8 cellular contexts compared by ENCODE assay signal in the genomic region with DNA sequence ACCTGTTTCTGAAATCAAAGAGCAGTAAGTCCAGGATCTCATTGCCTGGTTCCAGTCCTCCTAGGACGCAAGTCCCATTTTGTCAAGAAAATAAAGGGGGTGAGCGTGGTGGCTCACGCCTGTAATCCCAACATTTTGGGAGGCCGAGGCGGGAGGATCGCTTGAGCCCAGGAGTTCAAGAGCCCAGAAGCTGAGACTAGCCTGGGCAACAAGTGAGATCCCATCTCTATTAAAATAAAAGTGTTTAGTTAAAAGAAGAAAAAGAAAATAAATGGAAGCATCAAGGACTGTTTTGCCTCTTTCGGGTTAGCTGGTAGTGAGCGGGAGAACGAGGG. TPM values are rescaled to one million over a fixed set of nuclear protein-coding genes. Genes with fewer than 3 reads are reported as not detected.
A peak's percentile ranks its signal among the peaks of the same experiment; 100 is the strongest.
DNase-seq lines count a peak whose midpoint lies in the region; ATAC-seq and TF ChIP-seq lines count a peak whose summit lies in the region.
"Had no signal": no experiment of that assay in that cellular context is flagged by ENCODE, and none has a peak within 500 bp of the region (broad histone marks: within the 10 kb centered on the region; RNA-seq: fewer than 3 reads in every experiment).

No MANE protein-coding gene starts in this region.

- no peak for ATAC-seq in HCT116
- peak; percentile 8 for ATAC-seq in stimulated activated naive CD8-positive, alpha-beta T cell treated with anti-CD3 and anti-CD28 coated beads, Interleukin-15, amount 100 ng/mL, for 72 hours

- peaks cover 31% of the 10 kb centered on the region for H3K4me1 Mint-ChIP-seq in activated CD4-positive, alpha-beta memory T cell treated with anti-CD3 and anti-CD28 coated beads for 36 hours (ENCODE audit: low read depth)
- peaks cover 33% of the 10 kb centered on the region for H3K4me1 Mint-ChIP-seq in stimulated activated naive CD8-positive, alpha-beta T cell treated with anti-CD3 and anti-CD28 coated beads, Interleukin-15, amount 100 ng/mL, for 72 hours

- H3K27ac Mint-ChIP-seq in activated CD4-positive, alpha-beta memory T cell treated with anti-CD3 and anti-CD28 coated beads for 36 hours = peak overlapping the region; percentile 81
- H3K27ac Mint-ChIP-seq in stimulated activated naive CD8-positive, alpha-beta T cell treated with anti-CD3 and anti-CD28 coated beads, Interleukin-15, amount 100 ng/mL, for 72 hours = peak overlapping the region; percentile 95 to 96

- no peak for TF ChIP-seq CTCF in HCT116 (IDR thresholded peaks at IDR 0.05 in 2 of 3, conservative IDR thresholded peaks at IDR 0.05 in 1 of 3; ENCODE audit: borderline replicate concordance in 1 of 3, insufficient read depth in 1 of 3, low read depth in 2 of 3, low read length in 2 of 3)

- peak overlapping the region; percentile 99 for H3K4me2 ChIP-seq in HCT116 (ENCODE audit: low read length)

- peak overlapping the region; percentile 13; the same call in 1 of the 2 replicates for H3K27ac ChIP-seq in HCT116 (ENCODE audit: low read depth, low read length)

- H3K9me2 ChIP-seq in HCT116 (ENCODE audit: insufficient read depth) = no peaks in the 10 kb centered on the region

- TSS peak; percentile 95 for BruUV-seq in HCT116 (replicated peaks; lab: Mats Ljungman, UMichigan)

- no peaks in the 10 kb centered on the region; a peak in 2 of 4 replicates for H3K36me3 ChIP-seq in HCT116 (ENCODE audit: control insufficient read depth in 1 of 2, insufficient read depth in 2 of 2, low read length in 2 of 2)

- intact Hi-C loops in HCT116 (cut with micrococcal nuclease) = no loop called here
- intact Hi-C loops in activated CD4-positive, alpha-beta memory T cell treated with anti-CD3 and anti-CD28 coated beads for 36 hours (cut with micrococcal nuclease) = loop anchor here (1.0 to 5.0 kb wide), 3 partner anchors 16 to 65 kb away; a partner anchor contains a TSS

- POLR2A ChIA-PET in HCT116 (lab: Charles Lee) = interaction anchor here (0.9 kb wide), 1 partner anchor 14 kb away, joined by 3 read pairs; no protein-coding TSS in a partner anchor
- POLR2A ChIA-PET in activated CD4-positive, alpha-beta memory T cell treated with anti-CD3 and anti-CD28 coated beads for 36 hours (lab: Charles Lee) = interaction anchor here (1.2 to 2.1 kb wide), 3 partner anchors 9 to 32 kb away, joined by 3 to 14 read pairs (median 4); no protein-coding TSS in a partner anchor

- TF ChIP-seq POLR2A in HCT116 (IDR thresholded peaks at IDR 0.05; ENCODE audit: borderline replicate concordance, extremely low read depth, insufficient read depth, insufficient read length) = no peak

- H3K9ac ChIP-seq in HCT116 (ENCODE audit: low read length) = peak overlapping the region; percentile 98

- H3K9me3 Mint-ChIP-seq in activated CD4-positive, alpha-beta memory T cell treated with anti-CD3 and anti-CD28 coated beads for 36 hours = peaks cover 14% of the 10 kb centered on the region
- peaks cover 8 to 12% of the 10 kb centered on the region in 2 donors for H3K9me3 Mint-ChIP-seq in stimulated activated naive CD8-positive, alpha-beta T cell treated with anti-CD3 and anti-CD28 coated beads, Interleukin-15, amount 100 ng/mL, for 72 hours

- no peak for TF ChIP-seq RAD21 in HCT116 (IDR thresholded peaks at IDR 0.05; ENCODE audit: low read depth)

- H3K36me3 Mint-ChIP-seq in activated CD4-positive, alpha-beta memory T cell treated with anti-CD3 and anti-CD28 coated beads for 36 hours = peaks cover 12% of the 10 kb centered on the region

- no peaks in the 10 kb centered on the region for H4K20me1 ChIP-seq in HCT116 (ENCODE audit: insufficient read depth)

- H2AFZ ChIP-seq in HCT116 (ENCODE audit: low read depth, low read length, poor library complexity, severe bottlenecking) = no peak overlapping the region

- H3K4me1 ChIP-seq in HCT116 (ENCODE audit: control insufficient read depth in 1 of 2, insufficient read depth in 2 of 2, low read length in 2 of 2) = peaks cover 10 to 18% of the 10 kb centered on the region in 2 experiments

- CTCF ChIA-PET in HCT116 (lab: Charles Lee) = interaction anchor here (1.4 kb wide), 1 partner anchor 10 kb away, joined by 3 read pairs; no protein-coding TSS in a partner anchor
- CTCF ChIA-PET in activated CD4-positive, alpha-beta memory T cell treated with anti-CD3 and anti-CD28 coated beads for 36 hours (lab: Charles Lee) = interaction anchor here (1.0 to 2.4 kb wide), 4 partner anchors 19 to 631 kb away, joined by 3 to 13 read pairs (median 3); no protein-coding TSS in a partner anchor

- H3K4me3 ChIP-seq in HCT116 (replicated peaks in 1 of 2; ENCODE audit: low read depth in 1 of 2, low read length in 2 of 2) (peak overlapping the region; percentile 31 to 93), iPS-18c (ENCODE audit: insufficient read depth, low read depth, low read length) (peak overlapping the region; percentile 5; the same call in 1 of the 2 replicates)

- H3K27me3 Mint-ChIP-seq in activated CD4-positive, alpha-beta memory T cell treated with anti-CD3 and anti-CD28 coated beads for 36 hours = peaks cover 1% of the 10 kb centered on the region
- no peaks in the 10 kb centered on the region for H3K27me3 Mint-ChIP-seq in stimulated activated naive CD8-positive, alpha-beta T cell treated with anti-CD3 and anti-CD28 coated beads, Interleukin-15, amount 100 ng/mL, for 72 hours

- H3K27me3 ChIP-seq in HCT116 (ENCODE audit: insufficient read depth, low read length) = no peaks in the 10 kb centered on the region

- DNase-seq in HCT116 (ENCODE audit: low read depth, low spot score) (no peak), NCI-H82 treated with DMSO at 0.1 percent for 48 hours (lab: John Stamatoyannopoulos, UW; ENCODE audit: unreplicated experiment) (no peak), DMS53 treated with DMSO at 0.1 percent for 48 hours (lab: John Stamatoyannopoulos, UW; ENCODE audit: unreplicated experiment) (no peak), kidney tubule cell (ENCODE audit: low spot score) (no peak)
- no peak for DNase-seq in activated CD4-positive, alpha-beta memory T cell treated with anti-CD3 and anti-CD28 coated beads for 36 hours
- no peak for DNase-seq in stimulated activated naive CD8-positive, alpha-beta T cell treated with anti-CD3 and anti-CD28 coated beads, Interleukin-15, amount 100 ng/mL, for 72 hours

- peak overlapping the region; percentile 83 for H3K4me3 Mint-ChIP-seq in activated CD4-positive, alpha-beta memory T cell treated with anti-CD3 and anti-CD28 coated beads for 36 hours
- peak overlapping the region; percentile 84 to 91 for H3K4me3 Mint-ChIP-seq in stimulated activated naive CD8-positive, alpha-beta T cell treated with anti-CD3 and anti-CD28 coated beads, Interleukin-15, amount 100 ng/mL, for 72 hours

- H3K79me2 ChIP-seq in HCT116 (ENCODE audit: insufficient read depth, low read length) = peaks cover 5% of the 10 kb centered on the region; the same call in 1 of the 2 replicates

- H3K9me3 ChIP-seq in HCT116 (ENCODE audit: control insufficient read depth in 1 of 2, insufficient read depth in 1 of 2, low read depth in 1 of 2, low read length in 2 of 2) = peaks cover 0 to 3% of the 10 kb centered on the region in 2 experiments; a peak in 1 of 4 replicates
- H3K9me3 ChIP-seq in iPS-18c (ENCODE audit: control insufficient read depth, insufficient read depth, low read length) = no peaks in the 10 kb centered on the region

- RAD21 ChIA-PET in HCT116 (lab: Charles Lee; ENCODE audit: low non-redundant PET in 1 of 2, low total read pairs in 2 of 2, uncharacterized antibody in 2 of 2, unreplicated experiment in 2 of 2) = interaction anchor here in 1 of 2 experiments (0.6 kb wide), 1 partner anchor 9 kb away, joined by 3 read pairs; no protein-coding TSS in a partner anchor

TF ChIP-seq in HCT116, 20 proteins besides CTCF, POLR2A, EP300 and RAD21 (continues in another document):
- TF ChIP-seq, protein P1, sequence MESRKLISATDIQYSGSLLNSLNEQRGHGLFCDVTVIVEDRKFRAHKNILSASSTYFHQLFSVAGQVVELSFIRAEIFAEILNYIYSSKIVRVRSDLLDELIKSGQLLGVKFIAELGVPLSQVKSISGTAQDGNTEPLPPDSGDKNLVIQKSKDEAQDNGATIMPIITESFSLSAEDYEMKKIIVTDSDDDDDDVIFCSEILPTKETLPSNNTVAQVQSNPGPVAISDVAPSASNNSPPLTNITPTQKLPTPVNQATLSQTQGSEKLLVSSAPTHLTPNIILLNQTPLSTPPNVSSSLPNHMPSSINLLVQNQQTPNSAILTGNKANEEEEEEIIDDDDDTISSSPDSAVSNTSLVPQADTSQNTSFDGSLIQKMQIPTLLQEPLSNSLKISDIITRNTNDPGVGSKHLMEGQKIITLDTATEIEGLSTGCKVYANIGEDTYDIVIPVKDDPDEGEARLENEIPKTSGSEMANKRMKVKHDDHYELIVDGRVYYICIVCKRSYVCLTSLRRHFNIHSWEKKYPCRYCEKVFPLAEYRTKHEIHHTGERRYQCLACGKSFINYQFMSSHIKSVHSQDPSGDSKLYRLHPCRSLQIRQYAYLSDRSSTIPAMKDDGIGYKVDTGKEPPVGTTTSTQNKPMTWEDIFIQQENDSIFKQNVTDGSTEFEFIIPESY (IDR thresholded peaks at IDR 0.05; ENCODE audit: extremely low read depth, insufficient replicate concordance, low read length) = no peak
- TF ChIP-seq, protein P2, sequence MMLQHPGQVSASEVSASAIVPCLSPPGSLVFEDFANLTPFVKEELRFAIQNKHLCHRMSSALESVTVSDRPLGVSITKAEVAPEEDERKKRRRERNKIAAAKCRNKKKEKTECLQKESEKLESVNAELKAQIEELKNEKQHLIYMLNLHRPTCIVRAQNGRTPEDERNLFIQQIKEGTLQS (IDR thresholded peaks at IDR 0.05) = no peak
- TF ChIP-seq SIN3A (IDR thresholded peaks at IDR 0.05; ENCODE audit: low read depth) (no peak), ZFX (IDR thresholded peaks at IDR 0.05) (no peak), CBX3 (IDR thresholded peaks at IDR 0.05; ENCODE audit: low read depth) (no peak), CEBPB (IDR thresholded peaks at IDR 0.05; ENCODE audit: low read depth) (no peak), JUND (IDR thresholded peaks at IDR 0.05) (no peak)
- TF ChIP-seq, protein P3, sequence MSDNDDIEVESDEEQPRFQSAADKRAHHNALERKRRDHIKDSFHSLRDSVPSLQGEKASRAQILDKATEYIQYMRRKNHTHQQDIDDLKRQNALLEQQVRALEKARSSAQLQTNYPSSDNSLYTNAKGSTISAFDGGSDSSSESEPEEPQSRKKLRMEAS (IDR thresholded peaks at IDR 0.05) = no peak

RNA-seq across cellular contexts. Expression of a gene that starts 0.3 kb away (rescaled TPM):
- total RNA-seq in HCT116 (2021; ENCODE audit: unreplicated experiment) = 31.7 TPM
- polyA plus RNA-seq in HCT116 (2012) = 12.0 and 16.5 TPM in 2 replicates
- 10 to 100 TPM; 36.6 to 43.1 TPM for total RNA-seq in activated CD4-positive, alpha-beta memory T cell treated with anti-CD3 and anti-CD28 coated beads for 36 hours

RNA-seq across cellular contexts. Expression of a gene that starts 16.6 kb away (rescaled TPM):
- 87.2 TPM for total RNA-seq in HCT116 (2021; ENCODE audit: unreplicated experiment)
- polyA plus RNA-seq in HCT116 (2012) = 62.5 and 68.5 TPM in 2 replicates
- 10 to 100 TPM; 86.4 to 88.0 TPM for total RNA-seq in activated CD4-positive, alpha-beta memory T cell treated with anti-CD3 and anti-CD28 coated beads for 36 hours

RNA-seq across cellular contexts. Expression of a gene that starts 26.2 kb away (rescaled TPM):
- not detected for total RNA-seq in HCT116 (2021; ENCODE audit: unreplicated experiment)
- polyA plus RNA-seq in HCT116 (2012) = not detected in 2 replicates
- not detected for total RNA-seq in activated CD4-positive, alpha-beta memory T cell treated with anti-CD3 and anti-CD28 coated beads for 36 hours
- total RNA-seq: occipital lobe had no signal

RNA-seq across cellular contexts. Expression of a gene that starts 29.4 kb away (rescaled TPM):
- total RNA-seq in HCT116 (2021; ENCODE audit: unreplicated experiment) = 1.5 TPM
- 1.6 and 2.3 TPM in 2 replicates for polyA plus RNA-seq in HCT116 (2012)
- under 1 TPM; 0.70 to 0.83 TPM for total RNA-seq in activated CD4-positive, alpha-beta memory T cell treated with anti-CD3 and anti-CD28 coated beads for 36 hours

RNA-seq across cellular contexts. Expression of a gene that starts 35.9 kb away (rescaled TPM):
- 496 TPM for total RNA-seq in HCT116 (2021; ENCODE audit: unreplicated experiment)
- 640 and 749 TPM in 2 replicates for polyA plus RNA-seq in HCT116 (2012)
- total RNA-seq in activated CD4-positive, alpha-beta memory T cell treated with anti-CD3 and anti-CD28 coated beads for 36 hours = 100 to 1,000 TPM; 444 to 453 TPM
